Comparison of ENCODE assay signal across 7 cellular contexts in the genomic region with DNA sequence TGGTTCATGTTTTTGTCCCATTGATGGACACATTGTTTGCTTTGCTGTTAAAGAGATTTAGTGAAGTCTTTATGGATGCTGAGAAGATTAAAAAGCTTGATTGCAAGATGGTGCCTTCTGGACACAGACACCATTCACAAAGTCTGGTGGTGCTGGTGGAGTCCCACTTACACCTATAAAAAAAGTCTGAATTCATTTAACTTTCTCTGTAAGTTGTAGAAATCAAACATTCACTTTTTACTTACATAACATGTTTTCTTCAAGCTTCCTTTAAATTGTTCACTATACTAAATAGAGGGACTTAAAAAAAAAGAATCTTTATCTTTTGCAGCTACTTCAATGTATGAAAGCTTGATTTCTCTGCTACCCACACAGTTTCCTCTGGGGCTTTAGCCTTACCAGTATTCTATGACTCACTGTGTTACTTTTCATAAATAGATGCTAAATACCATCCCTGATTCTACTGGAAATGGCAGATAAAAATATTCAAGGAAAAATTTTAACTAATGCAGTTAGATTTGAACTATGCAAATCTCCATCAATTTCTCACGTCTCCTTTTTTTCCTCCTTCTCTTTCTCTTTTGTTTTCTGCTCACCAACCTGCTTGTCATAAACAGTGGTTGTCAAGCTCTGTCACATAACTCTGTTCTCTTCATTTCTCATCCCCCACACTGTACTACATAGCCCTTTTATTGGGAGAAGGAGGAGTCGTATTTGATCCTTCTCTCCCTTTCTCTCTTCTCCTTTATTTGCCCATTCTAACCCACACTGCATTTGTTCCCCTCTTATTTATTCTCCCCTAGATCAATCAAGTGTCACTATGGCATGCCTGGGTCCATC.
DNase-seq lines count a peak whose midpoint lies in the region; ATAC-seq, FAIRE-seq and TF ChIP-seq lines count a peak whose summit lies in the region.

No MANE protein-coding gene starts in this region.

- peak overlapping the region; percentile 87 for H2AFZ ChIP-seq in K562 (ENCODE audit: low read depth, low read length)

- DNase-seq in K562 (ENCODE audit: extremely low read depth in 1 of 4, low spot score in 3 of 4): no peak
- no peak for DNase-seq in stimulated activated effector memory CD8-positive, alpha-beta T cell treated with anti-CD3 and anti-CD28 coated beads, Interleukin-12 subunit alpha, Interleukin-12 subunit beta, amount 100 ng/mL, for 72 hours (ENCODE audit: low spot score in 2 of 2)
- no peak for DNase-seq in substantia nigra (lab: John Stamatoyannopoulos, UW)
- no peak for DNase-seq in stimulated activated CD4-positive, alpha-beta T cell treated with anti-CD3 and anti-CD28 coated beads, Interleukin-2, amount 100 ng/mL, for 48 hours
- no peak for DNase-seq in hepatic stellate cell (ENCODE audit: low spot score)

- no peaks in the 10 kb centered on the region for H3K36me3 ChIP-seq in K562 (ENCODE audit: control insufficient read depth, insufficient read depth, low read length)

- WGBS in K562 (ENCODE audit: insufficient coverage, low coverage, missing lambda C conversion rate): 15% methylated on average over 1 of the region's 2 CpGs

- intact Hi-C loops in K562 (cut with micrococcal nuclease): loop anchor here (10.0 kb wide), 2 partner anchors 105 to 155 kb away; no protein-coding TSS in a partner anchor

- POLR2A ChIA-PET in K562 (lab: Yijun Ruan, JAX): interaction anchor here (1.2 kb wide), 1 partner anchor 134 kb away, joined by 3 read pairs; no protein-coding TSS in a partner anchor

- no peak overlapping the region for H3K4me3 ChIP-seq in K562

- peak overlapping the region; percentile 84 for H3K27ac Mint-ChIP-seq in stimulated activated effector memory CD8-positive, alpha-beta T cell treated with anti-CD3 and anti-CD28 coated beads, Interleukin-12 subunit alpha, Interleukin-12 subunit beta, amount 100 ng/mL, for 72 hours

- H3K27ac ChIP-seq in K562 (ENCODE audit: extremely low read depth, low read depth, low read length) (no peak overlapping the region), substantia nigra (ENCODE audit: low read depth, low read length, poor library complexity, severe bottlenecking) (no peak overlapping the region)

- in situ Hi-C loops in K562 (cut with MboI): no loop called here

- H3K4me2 ChIP-seq in K562 (ENCODE audit: insufficient read depth, low read length): peak overlapping the region; percentile 21; the same call in 1 of the 2 replicates

- H3K9me3 ChIP-seq in K562 (replicated peaks; ENCODE audit: control insufficient read depth, insufficient read depth, low read depth, low read length): no peaks in the 10 kb centered on the region

- TF ChIP-seq RAD21 in K562 (CRISPR knock-in tag; conservative IDR thresholded peaks at IDR 0.05 in 1 of 2, IDR thresholded peaks at IDR 0.05 in 1 of 2): no peak

- H3K36me3 Mint-ChIP-seq in stimulated activated effector memory CD8-positive, alpha-beta T cell treated with anti-CD3 and anti-CD28 coated beads, Interleukin-12 subunit alpha, Interleukin-12 subunit beta, amount 100 ng/mL, for 72 hours: no peaks in the 10 kb centered on the region

- no peak for FAIRE-seq in K562 (lab: Jason Lieb, UNC)

- no peaks in the 10 kb centered on the region for H3K9me1 ChIP-seq in K562 (ENCODE audit: control insufficient read depth, insufficient read depth, low read length)

- H3K4me1 ChIP-seq in K562 (replicated peaks in 1 of 2; ENCODE audit: control insufficient read depth in 2 of 2, insufficient read depth in 2 of 2, low read length in 2 of 2): peaks cover 0 to 9% of the 10 kb centered on the region in 2 experiments; a peak in 3 of 5 replicates

- no peaks in the 10 kb centered on the region for H4K20me1 ChIP-seq in K562 (replicated peaks; ENCODE audit: control insufficient read depth, insufficient read depth, low read length)

- TF ChIP-seq CTCF in K562 (IDR thresholded peaks at IDR 0.05 in 2 of 3, conservative IDR thresholded peaks at IDR 0.05 in 1 of 3; ENCODE audit: insufficient read depth in 2 of 3, low read depth in 1 of 3, low read length in 3 of 3): no peak

- H3K9me3 Mint-ChIP-seq in stimulated activated effector memory CD8-positive, alpha-beta T cell treated with anti-CD3 and anti-CD28 coated beads, Interleukin-12 subunit alpha, Interleukin-12 subunit beta, amount 100 ng/mL, for 72 hours: no peaks in the 10 kb centered on the region

- H3K4me3 Mint-ChIP-seq in stimulated activated effector memory CD8-positive, alpha-beta T cell treated with anti-CD3 and anti-CD28 coated beads, Interleukin-12 subunit alpha, Interleukin-12 subunit beta, amount 100 ng/mL, for 72 hours: peak overlapping the region; percentile 64

- H3K9ac ChIP-seq in K562 (ENCODE audit: insufficient read depth in 1 of 2, low read depth in 2 of 2, low read length in 2 of 2): no peak overlapping the region

- H3K4me1 Mint-ChIP-seq in stimulated activated effector memory CD8-positive, alpha-beta T cell treated with anti-CD3 and anti-CD28 coated beads, Interleukin-12 subunit alpha, Interleukin-12 subunit beta, amount 100 ng/mL, for 72 hours: peaks cover 35% of the 10 kb centered on the region

- ATAC-seq in GM19328 (IDR thresholded peaks at IDR 0.05; ENCODE audit: unreplicated experiment) (peak; percentile 36), HG03280 (IDR thresholded peaks at IDR 0.05; ENCODE audit: unreplicated experiment) (peak; percentile 53), K562 (peak; percentile 32)
- ATAC-seq in stimulated activated effector memory CD8-positive, alpha-beta T cell treated with anti-CD3 and anti-CD28 coated beads, Interleukin-12 subunit alpha, Interleukin-12 subunit beta, amount 100 ng/mL, for 72 hours: peak; percentile 77

- CTCF ChIA-PET in K562 (lab: Yijun Ruan, JAX; ENCODE audit: low intra/inter-chr PET ratio): no interaction called here

- TF ChIP-seq EP300 in K562 (IDR thresholded peaks at IDR 0.05; ENCODE audit: low read length): no peak

- no peaks in the 10 kb centered on the region for H3K79me2 ChIP-seq in K562 (ENCODE audit: control insufficient read depth, insufficient read depth, low read length)

- TF ChIP-seq POLR2A in K562 (conservative IDR thresholded peaks at IDR 0.05): no peak

- no TSS peak for BruUV-seq in K562 (replicated peaks; lab: Mats Ljungman, UMichigan)

- no peaks in the 10 kb centered on the region for H3K27me3 ChIP-seq in K562 (ENCODE audit: control insufficient read depth in 2 of 2, insufficient read depth in 2 of 2, low read length in 2 of 2)

TF ChIP-seq in K562, 482 proteins besides CTCF, POLR2A, EP300 and RAD21 (continues in another document):
- TF ChIP-seq CC2D1A (IDR thresholded peaks at IDR 0.05) (no peak), GABPA (tag; conservative IDR thresholded peaks at IDR 0.05; ENCODE audit: low read depth) (0 out of 2 replicates have a peak, but pooled peaks have one; percentile 15), SMARCB1 (IDR thresholded peaks at IDR 0.05; ENCODE audit: insufficient read length, low read depth) (no peak), ZNF589 (CRISPR knock-in tag; IDR thresholded peaks at IDR 0.05; ENCODE audit: low read depth) (no peak), FOXK2 (conservative IDR thresholded peaks at IDR 0.05 in 1 of 2, IDR thresholded peaks at IDR 0.05 in 1 of 2; ENCODE audit: low read depth in 2 of 2) (no peak), CHCHD3 (CRISPR knock-in tag; IDR thresholded peaks at IDR 0.05) (no peak), ZNF766 (CRISPR knock-in tag; conservative IDR thresholded peaks at IDR 0.05) (no peak), FOSL1 (tag; conservative IDR thresholded peaks at IDR 0.05) (0 out of 2 replicates have a peak, but pooled peaks have one; percentile 24)
